ENCODE assay signal across 1 cellular context in the genomic region with DNA sequence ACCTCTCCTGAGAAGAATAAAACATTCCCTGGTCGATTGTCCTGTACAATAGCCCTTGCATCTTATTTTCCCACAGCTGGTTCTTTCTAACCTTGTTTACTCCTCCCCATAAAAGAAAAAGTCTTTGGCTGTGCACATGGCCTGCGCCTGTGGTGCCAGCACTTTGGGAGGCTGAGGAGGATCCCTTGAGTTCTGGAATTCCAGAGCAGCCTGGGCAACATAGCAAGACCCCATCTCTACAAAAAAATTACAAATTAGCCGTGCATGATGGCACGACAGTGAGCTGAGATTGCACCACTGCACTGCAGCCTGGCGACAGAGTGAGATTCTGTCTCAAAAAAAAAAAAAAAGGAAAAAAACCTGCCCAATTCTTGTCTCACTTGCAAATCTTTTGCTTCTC.
TF ChIP-seq lines count a peak whose summit lies in the region.

No MANE protein-coding gene starts in this region.

TF ChIP-seq in GM12878, 131 proteins besides CTCF, POLR2A, EP300 and RAD21:
- TF ChIP-seq CEBPB (IDR thresholded peaks at IDR 0.05; ENCODE audit: borderline replicate concordance in 1 of 2, low read depth in 2 of 2, low read length in 2 of 2) (no peak), NRF1 (conservative IDR thresholded peaks at IDR 0.05; ENCODE audit: low read depth, low read length) (no peak), HDAC2 (IDR thresholded peaks at IDR 0.05) (no peak), NFYA (IDR thresholded peaks at IDR 0.05; ENCODE audit: borderline replicate concordance, low read depth, low read length) (no peak), STAT3 (IDR thresholded peaks at IDR 0.05; ENCODE audit: low read depth, low read length) (no peak), POLR2AphosphoS5 (IDR thresholded peaks at IDR 0.05; ENCODE audit: low read length) (no peak), NR2F1 (conservative IDR thresholded peaks at IDR 0.05) (no peak), SIX5 (IDR thresholded peaks at IDR 0.05; ENCODE audit: low read depth, low read length, severe bottlenecking) (no peak), MYC (IDR thresholded peaks at IDR 0.05; ENCODE audit: insufficient read depth, insufficient read length, insufficient replicate concordance, low read length, severe bottlenecking) (no peak)
- TF ChIP-seq, protein P1, sequence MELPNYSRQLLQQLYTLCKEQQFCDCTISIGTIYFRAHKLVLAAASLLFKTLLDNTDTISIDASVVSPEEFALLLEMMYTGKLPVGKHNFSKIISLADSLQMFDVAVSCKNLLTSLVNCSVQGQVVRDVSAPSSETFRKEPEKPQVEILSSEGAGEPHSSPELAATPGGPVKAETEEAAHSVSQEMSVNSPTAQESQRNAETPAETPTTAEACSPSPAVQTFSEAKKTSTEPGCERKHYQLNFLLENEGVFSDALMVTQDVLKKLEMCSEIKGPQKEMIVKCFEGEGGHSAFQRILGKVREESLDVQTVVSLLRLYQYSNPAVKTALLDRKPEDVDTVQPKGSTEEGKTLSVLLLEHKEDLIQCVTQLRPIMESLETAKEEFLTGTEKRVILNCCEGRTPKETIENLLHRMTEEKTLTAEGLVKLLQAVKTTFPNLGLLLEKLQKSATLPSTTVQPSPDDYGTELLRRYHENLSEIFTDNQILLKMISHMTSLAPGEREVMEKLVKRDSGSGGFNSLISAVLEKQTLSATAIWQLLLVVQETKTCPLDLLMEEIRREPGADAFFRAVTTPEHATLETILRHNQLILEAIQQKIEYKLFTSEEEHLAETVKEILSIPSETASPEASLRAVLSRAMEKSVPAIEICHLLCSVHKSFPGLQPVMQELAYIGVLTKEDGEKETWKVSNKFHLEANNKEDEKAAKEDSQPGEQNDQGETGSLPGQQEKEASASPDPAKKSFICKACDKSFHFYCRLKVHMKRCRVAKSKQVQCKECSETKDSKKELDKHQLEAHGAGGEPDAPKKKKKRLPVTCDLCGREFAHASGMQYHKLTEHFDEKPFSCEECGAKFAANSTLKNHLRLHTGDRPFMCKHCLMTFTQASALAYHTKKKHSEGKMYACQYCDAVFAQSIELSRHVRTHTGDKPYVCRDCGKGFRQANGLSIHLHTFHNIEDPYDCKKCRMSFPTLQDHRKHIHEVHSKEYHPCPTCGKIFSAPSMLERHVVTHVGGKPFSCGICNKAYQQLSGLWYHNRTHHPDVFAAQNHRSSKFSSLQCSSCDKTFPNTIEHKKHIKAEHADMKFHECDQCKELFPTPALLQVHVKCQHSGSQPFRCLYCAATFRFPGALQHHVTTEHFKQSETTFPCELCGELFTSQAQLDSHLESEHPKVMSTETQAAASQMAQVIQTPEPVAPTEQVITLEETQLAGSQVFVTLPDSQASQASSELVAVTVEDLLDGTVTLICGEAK (IDR thresholded peaks at IDR 0.05; ENCODE audit: borderline replicate concordance): no peak
